Comparison of ENCODE assay signal across 10 cellular contexts in the genomic region with DNA sequence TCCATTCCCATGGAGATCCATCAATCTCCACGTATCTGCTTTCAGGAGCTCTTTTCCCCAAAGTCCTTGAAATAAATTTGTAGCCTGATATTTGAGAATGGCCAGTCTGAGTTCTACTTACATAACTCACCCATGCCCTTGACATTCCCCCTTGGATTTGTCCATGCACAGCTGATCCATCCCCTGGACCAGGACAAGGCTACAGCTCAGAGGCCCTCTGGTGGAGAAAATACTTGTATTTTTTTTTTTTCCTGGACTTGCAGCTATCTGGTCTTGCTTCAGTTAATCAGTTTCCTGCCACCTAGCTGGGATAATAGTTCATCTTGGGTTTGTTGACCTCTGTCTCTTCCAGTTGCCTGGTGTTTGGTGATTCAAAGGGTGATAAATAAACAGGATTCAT.
DNase-seq lines count a peak whose midpoint lies in the region; ATAC-seq, FAIRE-seq and TF ChIP-seq lines count a peak whose summit lies in the region.
"Had no signal": no experiment of that assay in that cellular context is flagged by ENCODE, and none has a peak within 500 bp of the region (broad histone marks: within the 10 kb centered on the region; RNA-seq: fewer than 3 reads in every experiment).

No MANE protein-coding gene starts in this region.

- intact Hi-C loops in GM12878 (cut with micrococcal nuclease; ENCODE audit: unreplicated experiment) = no loop called here

- no TSS peak for BruUV-seq in GM12878 (replicated peaks; lab: Mats Ljungman, UMichigan)

- DNase-seq in ELR (ENCODE audit: low read depth) (peak; percentile 13), GM12878 (ENCODE audit: low read depth, low spot score) (no peak), medulla oblongata (ENCODE audit: extremely low spot score) (peak; percentile 16), NCI-H146 (lab: John Stamatoyannopoulos, UW) (no peak), NCI-H1105 (lab: John Stamatoyannopoulos, UW) (no peak)
- DNase-seq: activated CD4-positive, alpha-beta T cell treated with anti-CD3 and anti-CD28 coated beads, Interleukin-2, amount 50 U/mL, for 4 hours; stimulated activated naive CD8-positive, alpha-beta T cell treated with anti-CD3 and anti-CD28 coated beads, Interleukin-15, amount 100 ng/mL, for 72 hours had no signal

- H3K9ac ChIP-seq in KMS-11 (no peak overlapping the region), GM12878 (ENCODE audit: control insufficient read depth, insufficient read depth, low read length) (no peak overlapping the region)

- in situ Hi-C loops in GM12878 (cut with MboI) = no loop called here

- no peaks in the 10 kb centered on the region for H3K9me3 ChIP-seq in GM12878 (replicated peaks; ENCODE audit: control insufficient read depth, insufficient read depth, low read length)

- no peak overlapping the region for H3K27ac ChIP-seq in KMS-11
- no peak overlapping the region for H3K27ac ChIP-seq in GM12878 (ENCODE audit: control insufficient read depth, insufficient read depth)

- ATAC-seq in GM12878 (no peak), HG03354 (IDR thresholded peaks at IDR 0.05; ENCODE audit: poor library complexity, severe bottlenecking, unreplicated experiment) (no peak)
- ATAC-seq: stimulated activated naive CD8-positive, alpha-beta T cell treated with anti-CD3 and anti-CD28 coated beads, Interleukin-15, amount 100 ng/mL, for 72 hours had no signal

- no peak overlapping the region for H3K4me2 ChIP-seq in KMS-11
- no peak overlapping the region for H3K4me2 ChIP-seq in GM12878 (ENCODE audit: control insufficient read depth, insufficient read depth)

- no peak overlapping the region for H3K4me3 ChIP-seq in KMS-11 (IDR thresholded peaks at IDR 0.05; ENCODE audit: insufficient read depth, low read depth, low read length)
- H3K4me3 ChIP-seq in GM12878 = no peak overlapping the region

- TF ChIP-seq POLR2A in GM12878 (IDR thresholded peaks at IDR 0.05; ENCODE audit: low read depth, low read length) = no peak

- no peak for TF ChIP-seq EP300 in GM12878 (IDR thresholded peaks at IDR 0.05; ENCODE audit: borderline replicate concordance in 1 of 2, control insufficient read depth in 1 of 2, low read depth in 2 of 2, low read length in 2 of 2)

- POLR2A ChIA-PET in GM12878 (lab: Charles Lee) = no interaction called here

- H4K20me1 ChIP-seq in KMS-11 (ENCODE audit: insufficient read depth) = no peaks in the 10 kb centered on the region
- no peaks in the 10 kb centered on the region for H4K20me1 ChIP-seq in GM12878 (ENCODE audit: control insufficient read depth, insufficient read depth)

- H3K4me1 ChIP-seq in KMS-11 (ENCODE audit: low read depth, poor library complexity, severe bottlenecking) (peaks cover 43% of the 10 kb centered on the region), GM12878 (ENCODE audit: control insufficient read depth, insufficient read depth, low read length) (no peaks in the 10 kb centered on the region)

- no peaks in the 10 kb centered on the region for H3K27me3 ChIP-seq in KMS-11 (ENCODE audit: insufficient read depth, low read depth)
- no peaks in the 10 kb centered on the region for H3K27me3 ChIP-seq in GM12878 (replicated peaks in 1 of 2; ENCODE audit: control insufficient read depth in 2 of 2, insufficient read depth in 2 of 2, low read length in 1 of 2)

- TF ChIP-seq RAD21 in GM12878 (IDR thresholded peaks at IDR 0.05; ENCODE audit: insufficient read depth, low read depth, low read length) = no peak

- CTCF ChIA-PET in GM12878 (lab: Yijun Ruan, JAX) = interaction anchor here (0.6 to 1.7 kb wide), 10 partner anchors 11 to 444 kb away, joined by 3 to 8 read pairs (median 4); no protein-coding TSS in a partner anchor

- FAIRE-seq in GM12878 (lab: Jason Lieb, UNC) = no peak
- FAIRE-seq: endothelial cell of umbilical vein had no signal

- H3K79me2 ChIP-seq in KMS-11 (ENCODE audit: insufficient read depth, low read depth) = no peaks in the 10 kb centered on the region
- H3K79me2 ChIP-seq in GM12878 (ENCODE audit: control insufficient read depth, insufficient read depth, low read length) = no peaks in the 10 kb centered on the region

- SMC1A ChIA-PET in GM12878 (lab: Charles Lee; ENCODE audit: uncharacterized antibody, unreplicated experiment) = interaction anchor here (0.7 to 1.1 kb wide), 5 partner anchors 12 to 163 kb away, joined by 3 to 5 read pairs (median 4); no protein-coding TSS in a partner anchor

- WGBS in GM12878 (ENCODE audit: insufficient coverage, insufficient replicate concordance, low lambda C conversion rate, missing lambda C conversion rate) = 0% methylated on average over 1 of the region's 1 CpG

- peak; percentile 84 for TF ChIP-seq CTCF in KMS-11 (conservative IDR thresholded peaks at IDR 0.05; ENCODE audit: low read depth, low read length)
- peak; percentile 10 to 17 (median 11); a peak in 3 of 6 replicates for TF ChIP-seq CTCF in GM12878 (IDR thresholded peaks at IDR 0.05 in 2 of 3, conservative IDR thresholded peaks at IDR 0.05 in 1 of 3; ENCODE audit: control insufficient read depth in 2 of 3, extremely low read depth in 1 of 3, insufficient read depth in 1 of 3, low read depth in 3 of 3, low read length in 3 of 3)

- RAD21 ChIA-PET in GM12878 (lab: Charles Lee; ENCODE audit: unreplicated experiment) = interaction anchor here (1.3 kb wide), 1 partner anchor 23 kb away, joined by 4 read pairs; no protein-coding TSS in a partner anchor

- H2AFZ ChIP-seq in KMS-11 (ENCODE audit: low read depth) = no peak overlapping the region
- H2AFZ ChIP-seq in GM12878 (ENCODE audit: control insufficient read depth, low read depth, low read length) = no peak overlapping the region

- no peaks in the 10 kb centered on the region for H3K36me3 ChIP-seq in KMS-11 (ENCODE audit: insufficient read depth)
- no peaks in the 10 kb centered on the region for H3K36me3 ChIP-seq in GM12878 (ENCODE audit: control insufficient read depth in 2 of 2, insufficient read depth in 2 of 2, low read length in 1 of 2)

TF ChIP-seq in GM12878, 131 proteins besides CTCF, POLR2A, EP300 and RAD21:
- peak; percentile 41; the same call in 1 of the 2 replicates for TF ChIP-seq SMC3 (IDR thresholded peaks at IDR 0.05; ENCODE audit: borderline replicate concordance, low read length)
- TF ChIP-seq BCLAF1 (IDR thresholded peaks at IDR 0.05) = no peak

Comparison
In these comparisons a context has a peak if more than half of its experiments do, and no peak if none do; other contexts are left out.
1. DNase-seq: peak in ELR (single experiment) and medulla oblongata (single experiment); none in GM12878 (single experiment), NCI-H146 (single experiment) and NCI-H1105 (single experiment).